In the genomic region with DNA sequence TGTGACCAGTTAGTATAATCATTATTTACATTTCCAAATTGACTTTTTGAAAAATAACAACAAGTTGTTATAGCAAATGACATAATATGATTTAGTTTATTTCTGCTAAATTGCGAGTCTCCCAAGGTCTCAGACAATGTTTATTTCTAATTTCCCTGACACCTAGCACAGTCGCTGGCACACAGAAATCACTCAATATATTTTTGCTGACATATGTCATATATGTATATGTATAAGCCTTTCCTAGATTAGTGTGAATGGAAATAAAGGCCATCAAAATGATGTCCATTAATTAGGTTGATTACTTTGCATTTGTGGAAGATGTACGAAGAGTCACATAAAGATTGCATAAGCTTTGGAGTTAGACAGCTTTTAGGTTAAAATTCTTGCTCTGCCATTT, we compare ENCODE assay signal across 25 cellular contexts.
"Had no signal": no experiment of that assay in that cellular context is flagged by ENCODE, and none has a peak within 500 bp of the region (broad histone marks: within the 10 kb centered on the region; RNA-seq: fewer than 3 reads in every experiment).

No MANE protein-coding gene starts in this region.

- FAIRE-seq: colon, endothelial cell of umbilical vein had no signal

- ATAC-seq: effector memory CD8-positive, alpha-beta T cell; esophagus mucosa; foreskin keratinocyte; gastrocnemius medialis; gastroesophageal sphincter; heart left ventricle had no signal

- H3K4me1 ChIP-seq: colonic mucosa, esophagus muscularis mucosa, esophagus squamous epithelium, foreskin keratinocyte, gastrocnemius medialis, gastroesophageal sphincter, heart left ventricle had no signal

- DNase-seq: colonic mucosa; cortex of kidney; dermis blood vessel endothelial cell; dorsolateral prefrontal cortex; effector CD4-positive, alpha-beta T cell; effector CD8-positive, alpha-beta T cell; effector memory CD4-positive, alpha-beta T cell; effector memory CD8-positive, alpha-beta T cell; endodermal cell; erythroblast; esophagus squamous epithelium; foreskin fibroblast; foreskin keratinocyte; foreskin melanocyte; gastrocnemius medialis; glutamatergic neuron; head of caudate nucleus; heart left ventricle had no signal

- H3K9me3 ChIP-seq: colonic mucosa, esophagus muscularis mucosa, esophagus squamous epithelium, gastrocnemius medialis, gastroesophageal sphincter had no signal

- H3K4me3 ChIP-seq: colonic mucosa, coronary artery, dorsolateral prefrontal cortex, esophagus muscularis mucosa, esophagus squamous epithelium, gastrocnemius medialis, gastroesophageal sphincter, heart left ventricle had no signal

- H3K36me3 ChIP-seq: colonic mucosa, esophagus muscularis mucosa, esophagus squamous epithelium, gastrocnemius medialis, gastroesophageal sphincter, heart left ventricle had no signal

- H3K27ac ChIP-seq: colonic mucosa, coronary artery, dorsolateral prefrontal cortex, epithelial cell of prostate, esophagus muscularis mucosa, esophagus squamous epithelium, foreskin keratinocyte, gastrocnemius medialis, gastroesophageal sphincter, heart left ventricle had no signal

- H3K27me3 ChIP-seq: colonic mucosa, dorsolateral prefrontal cortex, esophagus muscularis mucosa, esophagus squamous epithelium, foreskin keratinocyte, gastrocnemius medialis, gastroesophageal sphincter, heart left ventricle had no signal
